31 cellular contexts compared by ENCODE assay signal in genomic region chr2:929965-930364, GRCh38. TPM values are rescaled to one million over a fixed set of nuclear protein-coding genes. Genes with fewer than 3 reads are reported as not detected.
"Had no signal": no experiment of that assay in that cellular context is flagged by ENCODE, and none has a peak within 500 bp of the region (broad histone marks: within the 10 kb centered on the region; RNA-seq: fewer than 3 reads in every experiment).

No MANE protein-coding gene starts in this region.

- H3K9me3 Mint-ChIP-seq: immature natural killer cell; stimulated activated naive CD8-positive, alpha-beta T cell treated with anti-CD3 and anti-CD28 coated beads, Interleukin-15, amount 100 ng/mL, for 72 hours had no signal

- FAIRE-seq: keratinocyte had no signal

- H3K4me3 Mint-ChIP-seq: dendritic cell treated with granulocyte-macrophage colony-stimulating factor and Interleukin-4, amounts not matched to agents 40 ng/mL and 50 ng/mL, for 4 days; immature natural killer cell; naive thymus-derived CD8-positive, alpha-beta T cell; nephron progenitor cell; stimulated activated naive CD8-positive, alpha-beta T cell treated with anti-CD3 and anti-CD28 coated beads, Interleukin-15, amount 100 ng/mL, for 72 hours had no signal

- H3K4me3 ChIP-seq: colonic mucosa, esophagus squamous epithelium, heart right ventricle, left lung, ovary, psoas muscle, skin epidermis, suprapubic skin, transverse colon had no signal

- H3K27me3 Mint-ChIP-seq: dendritic cell treated with granulocyte-macrophage colony-stimulating factor and Interleukin-4, amounts not matched to agents 40 ng/mL and 50 ng/mL, for 4 days had no signal

- H3K27me3 ChIP-seq: colonic mucosa, esophagus squamous epithelium, left lung, ovary, transverse colon had no signal

- H3K4me1 ChIP-seq: colonic mucosa, esophagus squamous epithelium, heart right ventricle, left lung, psoas muscle, suprapubic skin had no signal

- H3K36me3 ChIP-seq: colonic mucosa, esophagus squamous epithelium, heart right ventricle, left lung, ovary, suprapubic skin, transverse colon had no signal

- H3K27ac ChIP-seq: colonic mucosa, esophagus squamous epithelium, heart right ventricle, left lung, ovary, psoas muscle, skin epidermis, suprapubic skin had no signal

- H3K4me1 Mint-ChIP-seq: immature natural killer cell; stimulated activated naive CD8-positive, alpha-beta T cell treated with anti-CD3 and anti-CD28 coated beads, Interleukin-15, amount 100 ng/mL, for 72 hours had no signal

- H3K9me3 ChIP-seq: colonic mucosa, esophagus squamous epithelium, heart right ventricle, left lung, ovary, psoas muscle, suprapubic skin, transverse colon had no signal

- DNase-seq: central memory CD4-positive, alpha-beta T cell; colonic mucosa; effector CD8-positive, alpha-beta T cell; erythroblast; esophagus squamous epithelium; foreskin melanocyte; glutamatergic neuron; heart right ventricle; hypothalamus; immature natural killer cell; left lung; mesenchymal stem cell; midbrain; naive thymus-derived CD8-positive, alpha-beta T cell; nephron progenitor cell; occipital lobe; ovary; psoas muscle; right cardiac atrium; stimulated activated CD4-positive, alpha-beta T cell treated with anti-CD3 and anti-CD28 coated beads, Interleukin-15, amount 100 ng/mL, for 24 hours; stimulated activated CD4-positive, alpha-beta T cell treated with anti-CD3 and anti-CD28 coated beads, Interleukin-4, amount 100 ng/mL, for 1 hour; stimulated activated CD8-positive, alpha-beta memory T cell treated with anti-CD3 and anti-CD28 coated beads, Interleukin-4, amount 100 ng/mL, for 48 hours; stimulated activated naive CD4-positive, alpha-beta T cell; stimulated activated naive CD8-positive, alpha-beta T cell treated with anti-CD3 and anti-CD28 coated beads, Interleukin-15, amount 100 ng/mL, for 72 hours; transverse colon had no signal

- H3K36me3 Mint-ChIP-seq: immature natural killer cell; naive thymus-derived CD8-positive, alpha-beta T cell had no signal

- ATAC-seq: heart right ventricle; left lung; naive thymus-derived CD8-positive, alpha-beta T cell; psoas muscle; right cardiac atrium; stimulated activated naive CD8-positive, alpha-beta T cell treated with anti-CD3 and anti-CD28 coated beads, Interleukin-15, amount 100 ng/mL, for 72 hours had no signal

- H3K27ac Mint-ChIP-seq: dendritic cell treated with granulocyte-macrophage colony-stimulating factor and Interleukin-4, amounts not matched to agents 40 ng/mL and 50 ng/mL, for 4 days; immature natural killer cell; nephron progenitor cell; stimulated activated naive CD8-positive, alpha-beta T cell treated with anti-CD3 and anti-CD28 coated beads, Interleukin-15, amount 100 ng/mL, for 72 hours had no signal

RNA-seq across cellular contexts. Expression of gene SNTG2, which starts 20.7 kb away (rescaled TPM):
- total RNA-seq: chondrocyte, myocyte had no signal
- polyA plus RNA-seq: immature natural killer cell, keratinocyte had no signal
